ENCODE assay signal across 30 cellular contexts in the genomic region with DNA sequence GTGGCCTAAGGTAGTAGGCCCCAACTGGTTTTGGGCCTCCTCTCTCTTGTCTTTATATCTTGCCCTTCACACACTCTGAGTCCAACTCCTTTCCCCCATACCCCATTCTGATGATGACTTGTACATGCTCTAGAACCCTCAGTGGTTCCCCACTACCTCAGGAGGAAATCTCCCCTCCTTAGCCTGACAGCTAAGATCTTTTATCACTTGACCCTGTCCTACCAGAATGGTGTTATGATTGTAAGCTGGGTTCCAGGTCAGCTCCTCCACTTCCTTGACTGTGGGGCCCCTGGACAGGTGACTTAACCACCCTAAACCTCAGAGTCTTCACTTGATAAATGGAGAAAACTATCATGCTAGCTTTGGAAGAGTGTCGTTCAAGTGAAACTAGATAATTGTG. TPM values are rescaled to one million over a fixed set of nuclear protein-coding genes. Genes with fewer than 3 reads are reported as not detected.
"Had no signal": no experiment of that assay in that cellular context is flagged by ENCODE, and none has a peak within 500 bp of the region (broad histone marks: within the 10 kb centered on the region; RNA-seq: fewer than 3 reads in every experiment).

No MANE protein-coding gene starts in this region.

- H3K79me2 ChIP-seq: hepatocyte, parathyroid adenoma had no signal

- H3K27ac ChIP-seq: colonic mucosa, esophagus squamous epithelium, hepatocyte, neural progenitor cell, parathyroid adenoma, right atrium auricular region, sigmoid colon, skin epidermis, tibial artery had no signal

- ATAC-seq: left colon; naive thymus-derived CD4-positive, alpha-beta T cell; stimulated activated naive CD8-positive, alpha-beta T cell treated with anti-CD3 and anti-CD28 coated beads, Interleukin-15, amount 100 ng/mL, for 72 hours had no signal

- H3K36me3 ChIP-seq: colonic mucosa, esophagus squamous epithelium, neural progenitor cell, right atrium auricular region, sigmoid colon, tibial artery had no signal

- FAIRE-seq: endometrium had no signal

- H3K4me2 ChIP-seq: hepatocyte, neural progenitor cell had no signal

- DNase-seq: colonic mucosa; effector memory CD4-positive, alpha-beta T cell; erythroblast; esophagus squamous epithelium; foreskin melanocyte; left colon; naive thymus-derived CD4-positive, alpha-beta T cell; sigmoid colon; stimulated activated CD4-positive, alpha-beta T cell treated with anti-CD3 and anti-CD28 coated beads, Interleukin-15, amount 100 ng/mL, for 24 hours; stimulated activated CD4-positive, alpha-beta T cell treated with anti-CD3 and anti-CD28 coated beads, Interleukin-4, amount 100 ng/mL, for 1 hour; stimulated activated CD8-positive, alpha-beta memory T cell treated with anti-CD3 and anti-CD28 coated beads, Interleukin-4, amount 100 ng/mL, for 48 hours; stimulated activated naive CD4-positive, alpha-beta T cell; stimulated activated naive CD8-positive, alpha-beta T cell treated with anti-CD3 and anti-CD28 coated beads, Interleukin-15, amount 100 ng/mL, for 72 hours; tibial artery had no signal

- H3K9me3 ChIP-seq: colonic mucosa, esophagus squamous epithelium, right atrium auricular region, sigmoid colon, tibial artery had no signal

- H3K9ac ChIP-seq: neural progenitor cell, parathyroid adenoma had no signal

- H3K4me1 ChIP-seq: colonic mucosa, parathyroid adenoma, right atrium auricular region, tibial artery had no signal

- H3K27me3 ChIP-seq: colonic mucosa, hepatocyte, neural progenitor cell, right atrium auricular region had no signal

- H3K4me3 ChIP-seq: colonic mucosa, esophagus squamous epithelium, hepatocyte, lung, neural progenitor cell, right atrium auricular region, sigmoid colon, skin epidermis, tibial artery had no signal

- H2AFZ ChIP-seq: hepatocyte, neural progenitor cell, parathyroid adenoma had no signal

RNA-seq across cellular contexts. Expression of a gene that starts 9.4 kb away (rescaled TPM):
- total RNA-seq: chondrocyte; esophagus squamous epithelium; hepatocyte; kidney epithelial cell; left colon; liver; lung; mesothelial cell of epicardium; mucosa of gallbladder; naive thymus-derived CD4-positive, alpha-beta T cell; osteoblast; progenitor cell of endocrine pancreas; sigmoid colon; temporal lobe had no signal
- polyA plus RNA-seq: hepatocyte; naive thymus-derived CD4-positive, alpha-beta T cell; urinary bladder had no signal
